ENCODE assay signal across 21 cellular contexts in genomic region chr17:66835476-66835875, GRCh38. TPM values are rescaled to one million over a fixed set of nuclear protein-coding genes. Genes with fewer than 3 reads are reported as not detected.
DNase-seq lines count a peak whose midpoint lies in the region; ATAC-seq and TF ChIP-seq lines count a peak whose summit lies in the region.
"Had no signal": no experiment of that assay in that cellular context is flagged by ENCODE, and none has a peak within 500 bp of the region (broad histone marks: within the 10 kb centered on the region; RNA-seq: fewer than 3 reads in every experiment).

No MANE protein-coding gene starts in this region.

- peak overlapping the region; percentile 65 for H3K56ac ChIP-seq in mesendoderm (ENCODE audit: low read length)

- no peaks in the 10 kb centered on the region for H3K79me1 ChIP-seq in mesendoderm (ENCODE audit: low read length)

- CTCF ChIA-PET in WTC11 (lab: Charles Lee): interaction anchor here (0.9 to 2.7 kb wide), 5 partner anchors 16 to 107 kb away, joined by 3 to 11 read pairs (median 6); no protein-coding TSS in a partner anchor

- no peak overlapping the region for H2AK5ac ChIP-seq in mesendoderm (ENCODE audit: low read length)

- H3K27ac ChIP-seq in mesendoderm (ENCODE audit: low read depth, low read length) (no peak overlapping the region), esophagus muscularis mucosa (replicated peaks in 1 of 4) (no peak overlapping the region)
- H3K27ac ChIP-seq: C4-2B, cardiac muscle cell, heart left ventricle, lower lobe of right lung, right atrium auricular region had no signal

- H4K5ac ChIP-seq in mesendoderm (ENCODE audit: low read length): no peak overlapping the region

- H3K79me2 ChIP-seq in mesendoderm (ENCODE audit: control insufficient read depth, insufficient read depth, low read length): no peaks in the 10 kb centered on the region

- H3K9me3 ChIP-seq in esophagus muscularis mucosa: no peaks in the 10 kb centered on the region
- H3K9me3 ChIP-seq: heart left ventricle, lower lobe of right lung, right atrium auricular region had no signal

- H3K4me3 Mint-ChIP-seq in natural killer cell treated with Interleukin-12 subunit alpha and Interleukin-12 subunit beta and Interleukin-15 and Interleukin-18, amount 100 ng/mL, for 72 hours: no peak overlapping the region
- no peak overlapping the region for H3K4me3 Mint-ChIP-seq in natural killer cell
- H3K4me3 Mint-ChIP-seq in WTC11: peak overlapping the region; percentile 55

- H3K23ac ChIP-seq in mesendoderm (ENCODE audit: low read length): no peak overlapping the region

- H3K27me3 ChIP-seq in mesendoderm (ENCODE audit: insufficient read depth, low read length, poor library complexity) (no peaks in the 10 kb centered on the region), esophagus muscularis mucosa (peaks cover 0 to 79% (median 21%) of the 10 kb centered on the region in 4 donors)

- no peak overlapping the region for H2BK5ac ChIP-seq in mesendoderm (ENCODE audit: low read length)

- H3K9me3 Mint-ChIP-seq in natural killer cell treated with Interleukin-12 subunit alpha and Interleukin-12 subunit beta and Interleukin-15 and Interleukin-18, amount 100 ng/mL, for 72 hours: no peaks in the 10 kb centered on the region
- H3K9me3 Mint-ChIP-seq in natural killer cell: no peaks in the 10 kb centered on the region
- no peaks in the 10 kb centered on the region for H3K9me3 Mint-ChIP-seq in WTC11
- H3K9me3 Mint-ChIP-seq: type B pancreatic cell had no signal

- peak; percentile 39 for DNase-seq in natural killer cell treated with Interleukin-12 subunit alpha and Interleukin-12 subunit beta and Interleukin-15 and Interleukin-18, amount 100 ng/mL, for 72 hours (ENCODE audit: low spot score)
- DNase-seq in natural killer cell (no peak), WTC11 (ENCODE audit: low spot score) (no peak), mesendoderm (no peak), T-helper 2 cell (no peak), esophagus muscularis mucosa (ENCODE audit: extremely low spot score) (no peak)
- DNase-seq: activated CD4-positive, alpha-beta T cell treated with anti-CD3 and anti-CD28 coated beads for 1 hour; activated naive CD4-positive, alpha-beta T cell treated with Interleukin-2 at 50 U/mL for 16 hours; activated T-cell treated with anti-CD3 and anti-CD28 coated beads, Interleukin-2, amount 50 U/mL, for 1 hour; heart left ventricle; KBM-7; lower lobe of right lung; occipital lobe had no signal

- no peak overlapping the region for H2BK120ac ChIP-seq in mesendoderm (ENCODE audit: low read depth, low read length)

- WGBS in mesendoderm (ENCODE audit: extremely low coverage, insufficient coverage, low lambda C conversion rate): no CpG with 5 or more reads among the region's 16 CpGs
- WGBS in esophagus muscularis mucosa: 44% methylated on average over 9 of the region's 16 CpGs

- H3K4me1 ChIP-seq in mesendoderm (ENCODE audit: control insufficient read depth, low read depth, low read length) (no peaks in the 10 kb centered on the region), esophagus muscularis mucosa (peaks cover 0 to 7% (median 2%) of the 10 kb centered on the region in 4 donors)
- H3K4me1 ChIP-seq: lower lobe of right lung, right atrium auricular region had no signal

- H3K18ac ChIP-seq in mesendoderm (ENCODE audit: low read length): no peak overlapping the region

- H3K9ac ChIP-seq in mesendoderm (ENCODE audit: low read length): peak overlapping the region; percentile 50

- H3K27me3 Mint-ChIP-seq in natural killer cell treated with Interleukin-12 subunit alpha and Interleukin-12 subunit beta and Interleukin-15 and Interleukin-18, amount 100 ng/mL, for 72 hours: peaks cover 31 to 50% of the 10 kb centered on the region in 2 donors
- H3K27me3 Mint-ChIP-seq in natural killer cell (ENCODE audit: low read depth in 2 of 2) (peaks cover 30% of the 10 kb centered on the region in 2 donors), WTC11 (ENCODE audit: low read depth) (peaks cover 33% of the 10 kb centered on the region)

- no peaks in the 10 kb centered on the region for H3K36me3 Mint-ChIP-seq in natural killer cell treated with Interleukin-12 subunit alpha and Interleukin-12 subunit beta and Interleukin-15 and Interleukin-18, amount 100 ng/mL, for 72 hours
- H3K36me3 Mint-ChIP-seq in natural killer cell: no peaks in the 10 kb centered on the region
- H3K36me3 Mint-ChIP-seq in WTC11: no peaks in the 10 kb centered on the region
- H3K36me3 Mint-ChIP-seq: type B pancreatic cell had no signal

- intact Hi-C loops in natural killer cell (cut with micrococcal nuclease) (no loop called here), esophagus muscularis mucosa (cut with DNase I) (no loop called here)

- H4K8ac ChIP-seq in mesendoderm (ENCODE audit: low read depth, low read length): no peak overlapping the region

- TF ChIP-seq POLR2A in esophagus muscularis mucosa (IDR thresholded peaks at IDR 0.05; ENCODE audit: low read depth): no peak

- peak overlapping the region; percentile 35 for H3K4me2 ChIP-seq in mesendoderm (ENCODE audit: low read length)

- no peak overlapping the region for H2BK15ac ChIP-seq in mesendoderm (replicated peaks; ENCODE audit: low read depth)

- H3K4me3 ChIP-seq in mesendoderm (ENCODE audit: low read length) (no peak overlapping the region), esophagus muscularis mucosa (no peak overlapping the region)
- H3K4me3 ChIP-seq: heart left ventricle, lower lobe of right lung, right atrium auricular region had no signal

- no peak overlapping the region for H3K27ac Mint-ChIP-seq in natural killer cell treated with Interleukin-12 subunit alpha and Interleukin-12 subunit beta and Interleukin-15 and Interleukin-18, amount 100 ng/mL, for 72 hours
- no peak overlapping the region for H3K27ac Mint-ChIP-seq in natural killer cell
- H3K27ac Mint-ChIP-seq in WTC11: no peak overlapping the region
- H3K27ac Mint-ChIP-seq: type B pancreatic cell had no signal

- POLR2A ChIA-PET in WTC11 (lab: Charles Lee): no interaction called here

- no peak overlapping the region for H3K4ac ChIP-seq in mesendoderm (ENCODE audit: low read depth, low read length)

- TF ChIP-seq CTCF in natural killer cell (IDR thresholded peaks at IDR 0.05) (no peak), WTC11 (IDR thresholded peaks at IDR 0.05) (no peak), esophagus muscularis mucosa (IDR thresholded peaks at IDR 0.05) (no peak)

- no peaks in the 10 kb centered on the region for H3K36me3 ChIP-seq in mesendoderm (ENCODE audit: control insufficient read depth, insufficient read depth, low read length)
- no peaks in the 10 kb centered on the region for H3K36me3 ChIP-seq in esophagus muscularis mucosa
- H3K36me3 ChIP-seq: cardiac muscle cell, heart left ventricle, lower lobe of right lung, right atrium auricular region had no signal

- TF ChIP-seq EP300 in esophagus muscularis mucosa (IDR thresholded peaks at IDR 0.05): no peak

- no peaks in the 10 kb centered on the region for H3K4me1 Mint-ChIP-seq in natural killer cell treated with Interleukin-12 subunit alpha and Interleukin-12 subunit beta and Interleukin-15 and Interleukin-18, amount 100 ng/mL, for 72 hours (ENCODE audit: low read depth in 2 of 2)
- H3K4me1 Mint-ChIP-seq in natural killer cell (no peaks in the 10 kb centered on the region), WTC11 (peaks cover 8% of the 10 kb centered on the region)

- no peak for ATAC-seq in natural killer cell treated with Interleukin-12 subunit alpha and Interleukin-12 subunit beta and Interleukin-15 and Interleukin-18, amount 100 ng/mL, for 72 hours
- ATAC-seq in natural killer cell (no peak), WTC11 (no peak), GM18858 (IDR thresholded peaks at IDR 0.05; ENCODE audit: unreplicated experiment) (no peak), HG03442 (IDR thresholded peaks at IDR 0.05; ENCODE audit: unreplicated experiment) (no peak)
- ATAC-seq: heart left ventricle, lower lobe of right lung, Right ventricle myocardium inferior had no signal

TF ChIP-seq in WTC11, 78 proteins besides CTCF, POLR2A, EP300 and RAD21:
- no peak for TF ChIP-seq MXD4 (CRISPR knock-in tag; IDR thresholded peaks at IDR 0.05; ENCODE audit: borderline replicate concordance)
- no peak for TF ChIP-seq CREB1 (CRISPR knock-in tag; IDR thresholded peaks at IDR 0.05)
- no peak for TF ChIP-seq MYBL2 (CRISPR knock-in tag; IDR thresholded peaks at IDR 0.05)
TF ChIP-seq in WTC11: peak in this region for 0.

RNA-seq across cellular contexts. Expression of gene CACNG5, which starts 0.6 kb away (rescaled TPM):
- not detected for total RNA-seq in natural killer cell treated with Interleukin-12 subunit alpha and Interleukin-12 subunit beta and Interleukin-15 and Interleukin-18, amount 100 ng/mL, for 72 hours
- total RNA-seq in natural killer cell: not detected
- 1.9 to 3.1 TPM (median 2.8 TPM) in 3 replicates for total RNA-seq in WTC11 (2021)
- 1.1 TPM for polyA plus RNA-seq in mesendoderm (2013, experiment 1 of 2)
- 1.1 TPM for polyA plus RNA-seq in mesendoderm (2013, experiment 2 of 2)
- total RNA-seq in esophagus muscularis mucosa: not detected
- total RNA-seq: cardiac muscle cell, heart left ventricle, lower lobe of right lung, OCI-LY7, right atrium auricular region, Right ventricle myocardium inferior had no signal
- polyA plus RNA-seq: cardiac muscle cell, heart left ventricle had no signal
